ENCODE assay signal across 1 cellular context in the genomic region with DNA sequence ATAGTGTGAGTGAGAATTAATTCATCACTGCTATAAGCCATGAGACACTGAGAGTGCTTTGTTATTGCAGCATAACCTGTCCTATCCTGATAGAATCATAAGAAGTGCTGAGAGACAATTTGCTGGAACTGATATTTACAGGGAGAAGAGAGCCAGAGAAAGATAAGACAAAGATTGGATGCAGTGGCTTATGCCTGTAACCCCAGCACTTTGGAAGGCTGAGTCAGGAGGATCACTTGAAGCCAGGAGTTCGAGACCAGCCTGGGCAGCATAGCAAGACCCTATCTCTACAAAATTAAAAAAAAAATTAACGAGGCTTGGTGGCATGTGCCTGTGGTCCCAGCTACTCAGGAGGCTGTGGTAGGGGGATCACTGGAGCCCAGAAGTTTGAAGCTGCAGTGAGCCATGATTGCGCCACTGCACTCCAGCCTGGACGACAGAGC.
TF ChIP-seq lines count a peak whose summit lies in the region.

No MANE protein-coding gene starts in this region.

TF ChIP-seq in K562, 482 proteins besides CTCF, POLR2A, EP300 and RAD21 (continued from another document):
- TF ChIP-seq MCM5 (IDR thresholded peaks at IDR 0.05; ENCODE audit: low read depth) (no peak), KLF10 (CRISPR knock-in tag; IDR thresholded peaks at IDR 0.05) (no peak), ZNF217 (CRISPR knock-in tag; IDR thresholded peaks at IDR 0.05) (no peak), ZNF121 (CRISPR knock-in tag; conservative IDR thresholded peaks at IDR 0.05) (peak; percentile 98), HDAC2 (IDR thresholded peaks at IDR 0.05) (0 out of 2 replicates have a peak, but pooled peaks have one; percentile 42), ADNP (tag; IDR thresholded peaks at IDR 0.05) (peak; percentile 88), CBX1 (IDR thresholded peaks at IDR 0.05; ENCODE audit: low read depth) (0 out of 2 replicates have a peak, but pooled peaks have one; percentile 16), ZKSCAN8 (CRISPR knock-in tag; IDR thresholded peaks at IDR 0.05) (0 out of 2 replicates have a peak, but pooled peaks have one; percentile 22), RCOR1 (IDR thresholded peaks at IDR 0.05; ENCODE audit: borderline replicate concordance in 1 of 2, low read depth in 2 of 2, low read length in 2 of 2) (peak in 1 of 2 experiments; percentile 12; a peak in 1 of 4 replicates), ZNF12 (CRISPR knock-in tag; IDR thresholded peaks at IDR 0.05) (peak; percentile 100), ZNF589 (CRISPR knock-in tag; IDR thresholded peaks at IDR 0.05; ENCODE audit: low read depth) (peak; percentile 15; the same call in 1 of the 2 replicates), PCBP2 (IDR thresholded peaks at IDR 0.05; ENCODE audit: low read depth, low read length, poor library complexity, severe bottlenecking) (no peak), RBM25 (IDR thresholded peaks at IDR 0.05; ENCODE audit: low read depth, low read length, severe bottlenecking) (peak; percentile 88), CBFA2T3 (IDR thresholded peaks at IDR 0.05) (peak; percentile 6; the same call in 1 of the 2 replicates), ZC3H4 (CRISPR knock-in tag; IDR thresholded peaks at IDR 0.05; ENCODE audit: borderline replicate concordance) (no peak), XRCC4 (IDR thresholded peaks at IDR 0.05; ENCODE audit: extremely low read depth, insufficient read depth, insufficient read length) (no peak), BCOR (IDR thresholded peaks at IDR 0.05) (peak; percentile 69; the same call in 1 of the 2 replicates), TRIM24 (IDR thresholded peaks at IDR 0.05) (peak in 1 of 2 experiments; percentile 19; a peak in 1 of 4 replicates), ZFP1 (CRISPR knock-in tag; IDR thresholded peaks at IDR 0.05) (no peak), PPARD (CRISPR knock-in tag; IDR thresholded peaks at IDR 0.05) (no peak)
- TF ChIP-seq, protein P1, sequence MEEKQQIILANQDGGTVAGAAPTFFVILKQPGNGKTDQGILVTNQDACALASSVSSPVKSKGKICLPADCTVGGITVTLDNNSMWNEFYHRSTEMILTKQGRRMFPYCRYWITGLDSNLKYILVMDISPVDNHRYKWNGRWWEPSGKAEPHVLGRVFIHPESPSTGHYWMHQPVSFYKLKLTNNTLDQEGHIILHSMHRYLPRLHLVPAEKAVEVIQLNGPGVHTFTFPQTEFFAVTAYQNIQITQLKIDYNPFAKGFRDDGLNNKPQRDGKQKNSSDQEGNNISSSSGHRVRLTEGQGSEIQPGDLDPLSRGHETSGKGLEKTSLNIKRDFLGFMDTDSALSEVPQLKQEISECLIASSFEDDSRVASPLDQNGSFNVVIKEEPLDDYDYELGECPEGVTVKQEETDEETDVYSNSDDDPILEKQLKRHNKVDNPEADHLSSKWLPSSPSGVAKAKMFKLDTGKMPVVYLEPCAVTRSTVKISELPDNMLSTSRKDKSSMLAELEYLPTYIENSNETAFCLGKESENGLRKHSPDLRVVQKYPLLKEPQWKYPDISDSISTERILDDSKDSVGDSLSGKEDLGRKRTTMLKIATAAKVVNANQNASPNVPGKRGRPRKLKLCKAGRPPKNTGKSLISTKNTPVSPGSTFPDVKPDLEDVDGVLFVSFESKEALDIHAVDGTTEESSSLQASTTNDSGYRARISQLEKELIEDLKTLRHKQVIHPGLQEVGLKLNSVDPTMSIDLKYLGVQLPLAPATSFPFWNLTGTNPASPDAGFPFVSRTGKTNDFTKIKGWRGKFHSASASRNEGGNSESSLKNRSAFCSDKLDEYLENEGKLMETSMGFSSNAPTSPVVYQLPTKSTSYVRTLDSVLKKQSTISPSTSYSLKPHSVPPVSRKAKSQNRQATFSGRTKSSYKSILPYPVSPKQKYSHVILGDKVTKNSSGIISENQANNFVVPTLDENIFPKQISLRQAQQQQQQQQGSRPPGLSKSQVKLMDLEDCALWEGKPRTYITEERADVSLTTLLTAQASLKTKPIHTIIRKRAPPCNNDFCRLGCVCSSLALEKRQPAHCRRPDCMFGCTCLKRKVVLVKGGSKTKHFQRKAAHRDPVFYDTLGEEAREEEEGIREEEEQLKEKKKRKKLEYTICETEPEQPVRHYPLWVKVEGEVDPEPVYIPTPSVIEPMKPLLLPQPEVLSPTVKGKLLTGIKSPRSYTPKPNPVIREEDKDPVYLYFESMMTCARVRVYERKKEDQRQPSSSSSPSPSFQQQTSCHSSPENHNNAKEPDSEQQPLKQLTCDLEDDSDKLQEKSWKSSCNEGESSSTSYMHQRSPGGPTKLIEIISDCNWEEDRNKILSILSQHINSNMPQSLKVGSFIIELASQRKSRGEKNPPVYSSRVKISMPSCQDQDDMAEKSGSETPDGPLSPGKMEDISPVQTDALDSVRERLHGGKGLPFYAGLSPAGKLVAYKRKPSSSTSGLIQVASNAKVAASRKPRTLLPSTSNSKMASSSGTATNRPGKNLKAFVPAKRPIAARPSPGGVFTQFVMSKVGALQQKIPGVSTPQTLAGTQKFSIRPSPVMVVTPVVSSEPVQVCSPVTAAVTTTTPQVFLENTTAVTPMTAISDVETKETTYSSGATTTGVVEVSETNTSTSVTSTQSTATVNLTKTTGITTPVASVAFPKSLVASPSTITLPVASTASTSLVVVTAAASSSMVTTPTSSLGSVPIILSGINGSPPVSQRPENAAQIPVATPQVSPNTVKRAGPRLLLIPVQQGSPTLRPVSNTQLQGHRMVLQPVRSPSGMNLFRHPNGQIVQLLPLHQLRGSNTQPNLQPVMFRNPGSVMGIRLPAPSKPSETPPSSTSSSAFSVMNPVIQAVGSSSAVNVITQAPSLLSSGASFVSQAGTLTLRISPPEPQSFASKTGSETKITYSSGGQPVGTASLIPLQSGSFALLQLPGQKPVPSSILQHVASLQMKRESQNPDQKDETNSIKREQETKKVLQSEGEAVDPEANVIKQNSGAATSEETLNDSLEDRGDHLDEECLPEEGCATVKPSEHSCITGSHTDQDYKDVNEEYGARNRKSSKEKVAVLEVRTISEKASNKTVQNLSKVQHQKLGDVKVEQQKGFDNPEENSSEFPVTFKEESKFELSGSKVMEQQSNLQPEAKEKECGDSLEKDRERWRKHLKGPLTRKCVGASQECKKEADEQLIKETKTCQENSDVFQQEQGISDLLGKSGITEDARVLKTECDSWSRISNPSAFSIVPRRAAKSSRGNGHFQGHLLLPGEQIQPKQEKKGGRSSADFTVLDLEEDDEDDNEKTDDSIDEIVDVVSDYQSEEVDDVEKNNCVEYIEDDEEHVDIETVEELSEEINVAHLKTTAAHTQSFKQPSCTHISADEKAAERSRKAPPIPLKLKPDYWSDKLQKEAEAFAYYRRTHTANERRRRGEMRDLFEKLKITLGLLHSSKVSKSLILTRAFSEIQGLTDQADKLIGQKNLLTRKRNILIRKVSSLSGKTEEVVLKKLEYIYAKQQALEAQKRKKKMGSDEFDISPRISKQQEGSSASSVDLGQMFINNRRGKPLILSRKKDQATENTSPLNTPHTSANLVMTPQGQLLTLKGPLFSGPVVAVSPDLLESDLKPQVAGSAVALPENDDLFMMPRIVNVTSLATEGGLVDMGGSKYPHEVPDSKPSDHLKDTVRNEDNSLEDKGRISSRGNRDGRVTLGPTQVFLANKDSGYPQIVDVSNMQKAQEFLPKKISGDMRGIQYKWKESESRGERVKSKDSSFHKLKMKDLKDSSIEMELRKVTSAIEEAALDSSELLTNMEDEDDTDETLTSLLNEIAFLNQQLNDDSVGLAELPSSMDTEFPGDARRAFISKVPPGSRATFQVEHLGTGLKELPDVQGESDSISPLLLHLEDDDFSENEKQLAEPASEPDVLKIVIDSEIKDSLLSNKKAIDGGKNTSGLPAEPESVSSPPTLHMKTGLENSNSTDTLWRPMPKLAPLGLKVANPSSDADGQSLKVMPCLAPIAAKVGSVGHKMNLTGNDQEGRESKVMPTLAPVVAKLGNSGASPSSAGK (IDR thresholded peaks at IDR 0.05), result no peak
- TF ChIP-seq, protein P2, sequence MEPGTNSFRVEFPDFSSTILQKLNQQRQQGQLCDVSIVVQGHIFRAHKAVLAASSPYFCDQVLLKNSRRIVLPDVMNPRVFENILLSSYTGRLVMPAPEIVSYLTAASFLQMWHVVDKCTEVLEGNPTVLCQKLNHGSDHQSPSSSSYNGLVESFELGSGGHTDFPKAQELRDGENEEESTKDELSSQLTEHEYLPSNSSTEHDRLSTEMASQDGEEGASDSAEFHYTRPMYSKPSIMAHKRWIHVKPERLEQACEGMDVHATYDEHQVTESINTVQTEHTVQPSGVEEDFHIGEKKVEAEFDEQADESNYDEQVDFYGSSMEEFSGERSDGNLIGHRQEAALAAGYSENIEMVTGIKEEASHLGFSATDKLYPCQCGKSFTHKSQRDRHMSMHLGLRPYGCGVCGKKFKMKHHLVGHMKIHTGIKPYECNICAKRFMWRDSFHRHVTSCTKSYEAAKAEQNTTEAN (CRISPR knock-in tag; IDR thresholded peaks at IDR 0.05), result no peak
- TF ChIP-seq, protein P3, sequence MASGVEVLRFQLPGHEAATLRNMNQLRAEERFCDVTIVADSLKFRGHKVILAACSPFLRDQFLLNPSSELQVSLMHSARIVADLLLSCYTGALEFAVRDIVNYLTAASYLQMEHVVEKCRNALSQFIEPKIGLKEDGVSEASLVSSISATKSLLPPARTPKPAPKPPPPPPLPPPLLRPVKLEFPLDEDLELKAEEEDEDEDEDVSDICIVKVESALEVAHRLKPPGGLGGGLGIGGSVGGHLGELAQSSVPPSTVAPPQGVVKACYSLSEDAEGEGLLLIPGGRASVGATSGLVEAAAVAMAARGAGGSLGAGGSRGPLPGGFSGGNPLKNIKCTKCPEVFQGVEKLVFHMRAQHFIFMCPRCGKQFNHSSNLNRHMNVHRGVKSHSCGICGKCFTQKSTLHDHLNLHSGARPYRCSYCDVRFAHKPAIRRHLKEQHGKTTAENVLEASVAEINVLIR (CRISPR knock-in tag; IDR thresholded peaks at IDR 0.05), result no peak
- TF ChIP-seq, protein P4, sequence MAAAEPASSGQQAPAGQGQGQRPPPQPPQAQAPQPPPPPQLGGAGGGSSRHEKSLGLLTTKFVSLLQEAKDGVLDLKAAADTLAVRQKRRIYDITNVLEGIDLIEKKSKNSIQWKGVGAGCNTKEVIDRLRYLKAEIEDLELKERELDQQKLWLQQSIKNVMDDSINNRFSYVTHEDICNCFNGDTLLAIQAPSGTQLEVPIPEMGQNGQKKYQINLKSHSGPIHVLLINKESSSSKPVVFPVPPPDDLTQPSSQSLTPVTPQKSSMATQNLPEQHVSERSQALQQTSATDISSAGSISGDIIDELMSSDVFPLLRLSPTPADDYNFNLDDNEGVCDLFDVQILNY (CRISPR knock-in tag; IDR thresholded peaks at IDR 0.05), result no peak
